1 cellular context compared by ENCODE assay signal in the genomic region with DNA sequence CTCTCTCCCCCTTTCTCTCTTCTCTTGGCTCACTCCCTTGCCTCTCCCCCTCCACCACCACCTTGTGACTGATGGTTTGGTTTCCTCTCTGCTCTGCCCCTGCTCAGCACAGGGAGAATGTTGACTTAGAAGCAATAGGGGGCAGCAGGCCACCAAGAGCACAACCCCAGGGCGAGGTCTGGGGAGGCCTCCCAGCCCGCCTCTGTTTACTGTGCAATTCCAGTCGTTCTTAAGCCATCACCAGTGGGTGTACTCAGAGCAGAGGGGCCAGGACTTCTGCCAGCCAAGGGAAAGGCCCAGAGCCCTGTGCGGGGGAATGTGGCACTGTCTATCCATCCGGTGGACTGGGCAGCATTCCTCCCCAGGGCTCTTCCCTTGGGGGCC.
TF ChIP-seq lines count a peak whose summit lies in the region.

No MANE protein-coding gene starts in this region.

TF ChIP-seq in HepG2, 621 proteins besides CTCF, POLR2A, EP300 and RAD21 (continued from another document):
- TF ChIP-seq GMEB2 (CRISPR knock-in tag; IDR thresholded peaks at IDR 0.05; ENCODE audit: low read depth) (no peak), SMAD3 (CRISPR knock-in tag; IDR thresholded peaks at IDR 0.05) (peak; percentile 61; the same call in 1 of the 2 replicates), ZNF747 (CRISPR knock-in tag; IDR thresholded peaks at IDR 0.05; ENCODE audit: borderline replicate concordance) (0 out of 2 replicates have a peak, but pooled peaks have one; percentile 55), IRF2 (CRISPR knock-in tag; IDR thresholded peaks at IDR 0.05) (peak; percentile 77), ZNF121 (CRISPR knock-in tag; IDR thresholded peaks at IDR 0.05) (peak; percentile 35; the same call in 1 of the 2 replicates), ZNF614 (CRISPR knock-in tag; IDR thresholded peaks at IDR 0.05; ENCODE audit: borderline replicate concordance) (peak; percentile 54; the same call in 1 of the 2 replicates), HHEX (CRISPR knock-in tag; IDR thresholded peaks at IDR 0.05) (peak; percentile 79; the same call in 1 of the 2 replicates), SOX6 (IDR thresholded peaks at IDR 0.05) (no peak), SOX6 (CRISPR knock-in tag; IDR thresholded peaks at IDR 0.05) (peak; percentile 80)
